In the genomic region with DNA sequence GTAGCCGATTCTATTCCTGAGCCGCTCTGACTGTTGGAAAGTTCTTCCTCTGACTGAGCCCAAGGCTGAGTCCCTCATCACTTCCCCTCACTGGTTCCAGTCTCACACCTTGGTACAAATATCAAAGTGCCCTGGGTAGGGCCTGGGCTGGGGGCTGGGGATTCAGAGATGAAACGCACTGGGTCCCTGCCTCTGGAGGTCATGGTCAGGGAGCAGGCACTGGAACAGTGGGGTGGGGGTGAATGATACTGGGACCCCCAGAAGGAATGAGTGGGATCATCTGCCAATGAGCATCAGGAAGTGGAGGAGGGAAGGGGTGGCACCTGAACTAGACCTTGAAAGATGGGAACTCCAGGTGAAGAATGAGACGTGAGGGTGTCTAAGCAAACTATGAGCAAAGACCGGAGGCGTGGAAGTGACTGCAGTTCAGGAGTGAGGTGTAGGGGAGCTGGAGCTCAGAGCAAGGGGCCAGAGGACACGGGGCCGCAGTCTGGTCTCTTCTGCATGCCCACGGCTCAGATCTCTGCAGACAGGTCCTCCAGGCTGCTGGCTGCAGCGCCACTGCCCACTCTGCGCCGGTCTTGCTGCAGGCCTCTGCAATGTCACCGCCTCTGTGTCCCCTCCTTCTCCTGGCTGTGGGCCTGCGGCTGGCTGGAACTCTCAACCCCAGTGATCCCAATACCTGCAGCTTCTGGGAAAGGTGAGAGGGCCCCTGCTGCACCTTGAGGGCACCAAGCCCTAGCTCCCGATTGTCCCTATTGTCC, we compare ENCODE assay signal across 26 cellular contexts. TPM values are rescaled to one million over a fixed set of nuclear protein-coding genes. Genes with fewer than 3 reads are reported as not detected.
DNase-seq lines count a peak whose midpoint lies in the region; ATAC-seq and TF ChIP-seq lines count a peak whose summit lies in the region.
"Had no signal": no experiment of that assay in that cellular context is flagged by ENCODE, and none has a peak within 500 bp of the region (broad histone marks: within the 10 kb centered on the region; RNA-seq: fewer than 3 reads in every experiment).

No MANE protein-coding gene starts in this region.

- TF ChIP-seq CTCF in endothelial cell (IDR thresholded peaks at IDR 0.05; ENCODE audit: unreplicated experiment) (no peak), mucosa of descending colon (IDR thresholded peaks at IDR 0.05) (no peak), Calu3 (IDR thresholded peaks at IDR 0.05; ENCODE audit: unreplicated experiment) (no peak)

- BruUV-seq in Calu3 (replicated peaks; lab: Mats Ljungman, UMichigan), result no TSS peak

- H3K4me3 Mint-ChIP-seq in endothelial cell (ENCODE audit: unreplicated experiment), result peak overlapping the region; percentile 66
- no peak overlapping the region for H3K4me3 Mint-ChIP-seq in stimulated activated naive B cell treated with anti-CD40 and anti-IgM and Interleukin-4, amounts not matched to agents 10 μg/mL and 1 μg/mL and 100 μg/mL, for 72 hours
- H3K4me3 Mint-ChIP-seq in Calu3 (ENCODE audit: low read depth, unreplicated experiment), result no peak overlapping the region
- H3K4me3 Mint-ChIP-seq: CD4-positive, alpha-beta memory T cell had no signal

- H3K36me3 ChIP-seq in mucosa of descending colon (ENCODE audit: low read depth), result no peaks in the 10 kb centered on the region
- H3K36me3 ChIP-seq: BLaER1 treated with 17β-estradiol and CSF1 and Interleukin-3, amounts not matched to agents 10 nM and 100 nM had no signal

- CTCF ChIA-PET in Calu3 (lab: Charles Lee), result interaction anchor here (0.6 to 1.3 kb wide), 3 partner anchors 23 to 1752 kb away, joined by 3 to 12 read pairs (median 5); no protein-coding TSS in a partner anchor

- DNase-seq in Right ventricle myocardium inferior (ENCODE audit: missing footprints) (peak; percentile 50), cardiac septum (ENCODE audit: low spot score) (no peak), endothelial cell (ENCODE audit: low spot score) (no peak), mucosa of descending colon (peak in 2 of 3 donors; percentile 8 to 17), Calu3 (no peak)
- no peak for DNase-seq in stimulated activated naive B cell treated with anti-CD40 and anti-IgM and Interleukin-4, amounts not matched to agents 10 μg/mL and 1 μg/mL and 100 μg/mL, for 72 hours
- DNase-seq: 8988T, Caco-2, DND-41, Karpas-422, MV-4-11, NCI-H1105 treated with DMSO at 0.1 percent for 48 hours, NCI-H1694, NCI-H2081, NCI-H2171 treated with DMSO at 0.1 percent for 48 hours, NCI-H69, PC-9, RPMI8226 had no signal

- ATAC-seq in Right ventricle myocardium inferior, result no peak
- ATAC-seq in mucosa of descending colon, result no peak
- no peak for ATAC-seq in stimulated activated naive B cell treated with anti-CD40 and anti-IgM and Interleukin-4, amounts not matched to agents 10 μg/mL and 1 μg/mL and 100 μg/mL, for 72 hours (replicated peaks)
- ATAC-seq in GM19463 (IDR thresholded peaks at IDR 0.05; ENCODE audit: unreplicated experiment), result no peak
- ATAC-seq: HCT116, SK-N-SH treated with all-trans-retinoic acid at 6 μM for 48 hours had no signal

- H3K4me3 ChIP-seq in mucosa of descending colon, result no peak overlapping the region
- H3K4me3 ChIP-seq: BLaER1 treated with 17β-estradiol and CSF1 and Interleukin-3, amounts not matched to agents 10 nM and 100 nM; PC-9 had no signal

- H3K9me3 Mint-ChIP-seq in endothelial cell (ENCODE audit: unreplicated experiment) (no peaks in the 10 kb centered on the region), Calu3 (ENCODE audit: low read depth, unreplicated experiment) (no peaks in the 10 kb centered on the region)
- H3K9me3 Mint-ChIP-seq in stimulated activated naive B cell treated with anti-CD40 and anti-IgM and Interleukin-4, amounts not matched to agents 10 μg/mL and 1 μg/mL and 100 μg/mL, for 72 hours, result no peaks in the 10 kb centered on the region
- H3K9me3 Mint-ChIP-seq: CD4-positive, alpha-beta memory T cell had no signal

- peaks cover 9% of the 10 kb centered on the region for H3K4me1 ChIP-seq in mucosa of descending colon (ENCODE audit: low read depth)

- H3K36me3 Mint-ChIP-seq in endothelial cell (ENCODE audit: low read depth, unreplicated experiment), result peaks cover 26% of the 10 kb centered on the region
- H3K36me3 Mint-ChIP-seq in stimulated activated naive B cell treated with anti-CD40 and anti-IgM and Interleukin-4, amounts not matched to agents 10 μg/mL and 1 μg/mL and 100 μg/mL, for 72 hours, result no peaks in the 10 kb centered on the region
- peaks cover 10% of the 10 kb centered on the region for H3K36me3 Mint-ChIP-seq in Calu3 (ENCODE audit: insufficient read depth, unreplicated experiment)
- H3K36me3 Mint-ChIP-seq: CD4-positive, alpha-beta memory T cell had no signal

- H3K27ac Mint-ChIP-seq in endothelial cell (ENCODE audit: unreplicated experiment) (no peak overlapping the region), Calu3 (ENCODE audit: unreplicated experiment) (no peak overlapping the region)
- peak overlapping the region; percentile 15 for H3K27ac Mint-ChIP-seq in stimulated activated naive B cell treated with anti-CD40 and anti-IgM and Interleukin-4, amounts not matched to agents 10 μg/mL and 1 μg/mL and 100 μg/mL, for 72 hours
- H3K27ac Mint-ChIP-seq: CD4-positive, alpha-beta memory T cell had no signal

- no peaks in the 10 kb centered on the region for H3K9me3 ChIP-seq in mucosa of descending colon
- H3K9me3 ChIP-seq: Caco-2 had no signal

- peaks cover 58% of the 10 kb centered on the region for H3K4me1 Mint-ChIP-seq in endothelial cell (ENCODE audit: unreplicated experiment)
- peaks cover 0 to 4% of the 10 kb centered on the region in 2 donors for H3K4me1 Mint-ChIP-seq in stimulated activated naive B cell treated with anti-CD40 and anti-IgM and Interleukin-4, amounts not matched to agents 10 μg/mL and 1 μg/mL and 100 μg/mL, for 72 hours
- peaks cover 10% of the 10 kb centered on the region for H3K4me1 Mint-ChIP-seq in Calu3 (ENCODE audit: low read depth, unreplicated experiment)

- intact Hi-C loops in Right ventricle myocardium inferior (cut with DNase I), result no loop called here
- intact Hi-C loops in cardiac septum (cut with DNase I), result no loop called here
- intact Hi-C loops in mucosa of descending colon (cut with DNase I, micrococcal nuclease), result no loop called here
- intact Hi-C loops in Calu3 (cut with micrococcal nuclease; ENCODE audit: unreplicated experiment), result no loop called here

- peaks cover 16% of the 10 kb centered on the region for H3K27me3 Mint-ChIP-seq in endothelial cell (ENCODE audit: unreplicated experiment)
- H3K27me3 Mint-ChIP-seq in stimulated activated naive B cell treated with anti-CD40 and anti-IgM and Interleukin-4, amounts not matched to agents 10 μg/mL and 1 μg/mL and 100 μg/mL, for 72 hours, result peaks cover 44 to 60% of the 10 kb centered on the region in 2 donors
- peaks cover 77% of the 10 kb centered on the region for H3K27me3 Mint-ChIP-seq in Calu3 (ENCODE audit: unreplicated experiment)

RNA-seq across cellular contexts. Expression of gene PEAR1, which starts 10.0 kb away (rescaled TPM):
- total RNA-seq in Right ventricle myocardium inferior (8.1 TPM), cardiac septum (5.6 TPM), endothelial cell (ENCODE audit: unreplicated experiment) (50.7 TPM), mucosa of descending colon (1 to 10 TPM; 2.3 to 7.2 (median 4.6) TPM), Calu3 (2022) (3.0 and 3.2 TPM in 2 replicates)

RNA-seq across cellular contexts. Expression of gene LRRC71, which starts 16.9 kb away (rescaled TPM):
- total RNA-seq in Right ventricle myocardium inferior (not detected), cardiac septum (not detected), endothelial cell (ENCODE audit: unreplicated experiment) (0.95 TPM), mucosa of descending colon (not detected), Calu3 (2022) (not detected in 2 replicates)
- total RNA-seq: Caco-2; CD4-positive, alpha-beta memory T cell; H1; M059J; NCI-H460; PC-9 had no signal

RNA-seq across cellular contexts. Expression of gene NTRK1, which starts 42.8 kb away (rescaled TPM):
- total RNA-seq in Right ventricle myocardium inferior (2.4 TPM), cardiac septum (1.4 TPM), endothelial cell (ENCODE audit: unreplicated experiment) (0.23 TPM), mucosa of descending colon (1 to 10 TPM in 1 of 3 donors, under 1 TPM in 2; 0.67 to 1.3 (median 0.79) TPM), Calu3 (2022) (not detected in 2 replicates)
- total RNA-seq: Caco-2, M059J, PC-9 had no signal

RNA-seq across cellular contexts. Expression of gene INSRR, which starts 44.6 kb away (rescaled TPM):
- total RNA-seq in Right ventricle myocardium inferior (0.46 TPM), cardiac septum (0.24 TPM), endothelial cell (ENCODE audit: unreplicated experiment) (not detected), mucosa of descending colon (under 1 TPM in 2 of 3 donors, not detected in 1; 0.06 to 0.09 TPM), Calu3 (2022) (not detected in 2 replicates)
- total RNA-seq: Caco-2, H1, M059J, PC-9 had no signal

Comparison
In these comparisons a context has a peak if more than half of its experiments do, and no peak if none do; other contexts are left out.
1. DNase-seq: peak in Right ventricle myocardium inferior (single experiment) and mucosa of descending colon (2 of 3); none in cardiac septum (single experiment), endothelial cell (single experiment), stimulated activated naive B cell treated with anti-CD40 and anti-IgM and Interleukin-4, amounts not matched to agents 10 μg/mL and 1 μg/mL and 100 μg/mL, for 72 hours (single experiment) and Calu3 (single experiment).